ENCODE assay signal across 11 cellular contexts in genomic region chr3:183551930-183552329, GRCh38. TPM values are rescaled to one million over a fixed set of nuclear protein-coding genes. Genes with fewer than 3 reads are reported as not detected.
DNase-seq lines count a peak whose midpoint lies in the region; ATAC-seq and TF ChIP-seq lines count a peak whose summit lies in the region.
"Had no signal": no experiment of that assay in that cellular context is flagged by ENCODE, and none has a peak within 500 bp of the region (broad histone marks: within the 10 kb centered on the region; RNA-seq: fewer than 3 reads in every experiment).

No MANE protein-coding gene starts in this region.

- H3K4me1 ChIP-seq in left ventricle myocardium inferior: peaks cover 21% of the 10 kb centered on the region

- CTCF ChIA-PET in T-cell (lab: Charles Lee): no interaction called here

- H3K9me3 Mint-ChIP-seq in T-cell: no peaks in the 10 kb centered on the region
- no peaks in the 10 kb centered on the region for H3K9me3 Mint-ChIP-seq in activated naive CD8-positive, alpha-beta T cell treated with anti-CD3 and anti-CD28 coated beads, Interleukin-2, amount 10 ng/mL, durations not matched to agents 7 days and 5 days
- H3K9me3 Mint-ChIP-seq in stimulated activated naive CD8-positive, alpha-beta T cell treated with anti-CD3 and anti-CD28 coated beads, Interleukin-15, Interleukin-2, amounts not matched to agents 100 ng/mL and 50 ng/mL, for 24 hours: no peaks in the 10 kb centered on the region
- H3K9me3 Mint-ChIP-seq: GM23338, immature natural killer cell had no signal

- H3K4me3 ChIP-seq in left ventricle myocardium inferior (no peak overlapping the region), WERI-Rb-1 (ENCODE audit: low read depth, low read length) (no peak overlapping the region)
- H3K4me3 ChIP-seq: GM23338 had no signal

- H3K9me3 ChIP-seq in left ventricle myocardium inferior (replicated peaks) (no peaks in the 10 kb centered on the region), WERI-Rb-1 (ENCODE audit: severe bottlenecking) (no peaks in the 10 kb centered on the region)

- no peaks in the 10 kb centered on the region for H3K27me3 Mint-ChIP-seq in T-cell
- no peaks in the 10 kb centered on the region for H3K27me3 Mint-ChIP-seq in activated naive CD8-positive, alpha-beta T cell treated with anti-CD3 and anti-CD28 coated beads, Interleukin-2, amount 10 ng/mL, durations not matched to agents 7 days and 5 days
- H3K27me3 Mint-ChIP-seq in stimulated activated naive CD8-positive, alpha-beta T cell treated with anti-CD3 and anti-CD28 coated beads, Interleukin-15, Interleukin-2, amounts not matched to agents 100 ng/mL and 50 ng/mL, for 24 hours: no peaks in the 10 kb centered on the region

- H3K4me3 Mint-ChIP-seq in T-cell: peak overlapping the region; percentile 50 to 98 (median 96)
- H3K4me3 Mint-ChIP-seq in activated naive CD8-positive, alpha-beta T cell treated with anti-CD3 and anti-CD28 coated beads, Interleukin-2, amount 10 ng/mL, durations not matched to agents 7 days and 5 days: peak overlapping the region; percentile 13
- H3K4me3 Mint-ChIP-seq in stimulated activated naive CD8-positive, alpha-beta T cell treated with anti-CD3 and anti-CD28 coated beads, Interleukin-15, Interleukin-2, amounts not matched to agents 100 ng/mL and 50 ng/mL, for 24 hours: peak overlapping the region; percentile 98
- H3K4me3 Mint-ChIP-seq: GM23338 had no signal

- peaks cover 78 to 86% (median 80%) of the 10 kb centered on the region in 3 donors for H3K4me1 Mint-ChIP-seq in T-cell
- peaks cover 47% of the 10 kb centered on the region for H3K4me1 Mint-ChIP-seq in activated naive CD8-positive, alpha-beta T cell treated with anti-CD3 and anti-CD28 coated beads, Interleukin-2, amount 10 ng/mL, durations not matched to agents 7 days and 5 days
- H3K4me1 Mint-ChIP-seq in stimulated activated naive CD8-positive, alpha-beta T cell treated with anti-CD3 and anti-CD28 coated beads, Interleukin-15, Interleukin-2, amounts not matched to agents 100 ng/mL and 50 ng/mL, for 24 hours (ENCODE audit: low read depth): peaks cover 84% of the 10 kb centered on the region

- POLR2A ChIA-PET in T-cell (lab: Charles Lee): no interaction called here
- POLR2A ChIA-PET in activated naive CD8-positive, alpha-beta T cell treated with anti-CD3 and anti-CD28 coated beads, Interleukin-2, amount 10 ng/mL, durations not matched to agents 7 days and 5 days (lab: Charles Lee): interaction anchor here (1.2 kb wide), 1 partner anchor 12 kb away, joined by 4 read pairs; no protein-coding TSS in a partner anchor

- peak overlapping the region in 1 of 2 donors; percentile 44 for H3K27ac Mint-ChIP-seq in T-cell
- no peak overlapping the region for H3K27ac Mint-ChIP-seq in activated naive CD8-positive, alpha-beta T cell treated with anti-CD3 and anti-CD28 coated beads, Interleukin-2, amount 10 ng/mL, durations not matched to agents 7 days and 5 days
- H3K27ac Mint-ChIP-seq in stimulated activated naive CD8-positive, alpha-beta T cell treated with anti-CD3 and anti-CD28 coated beads, Interleukin-15, Interleukin-2, amounts not matched to agents 100 ng/mL and 50 ng/mL, for 24 hours: peak overlapping the region; percentile 99
- H3K27ac Mint-ChIP-seq: GM23338 had no signal

- H3K27ac ChIP-seq in left ventricle myocardium inferior (replicated peaks) (peak overlapping the region; percentile 83), WERI-Rb-1 (no peak overlapping the region)

- no peak for DNase-seq in left ventricle myocardium inferior
- DNase-seq in Right ventricle myocardium superior: no peak
- no peak for DNase-seq in T-cell
- DNase-seq in activated naive CD8-positive, alpha-beta T cell treated with anti-CD3 and anti-CD28 coated beads, Interleukin-2, amount 10 ng/mL, durations not matched to agents 7 days and 5 days: no peak
- DNase-seq in WERI-Rb-1: no peak
- DNase-seq in NCI-H2227 treated with DMSO at 0.1 percent for 48 hours (lab: John Stamatoyannopoulos, UW): no peak
- DNase-seq: immature natural killer cell, NCI-H146 had no signal

- H3K27me3 ChIP-seq in left ventricle myocardium inferior (ENCODE audit: low read depth) (no peaks in the 10 kb centered on the region), WERI-Rb-1 (ENCODE audit: insufficient read depth, low read depth, severe bottlenecking) (no peaks in the 10 kb centered on the region)

- TF ChIP-seq CTCF in left ventricle myocardium inferior (IDR thresholded peaks at IDR 0.05; ENCODE audit: borderline replicate concordance): no peak
- TF ChIP-seq CTCF in WERI-Rb-1 (IDR thresholded peaks at IDR 0.05; ENCODE audit: low read depth, low read length): no peak

- intact Hi-C loops in left ventricle myocardium inferior (cut with micrococcal nuclease) (no loop called here), Right ventricle myocardium superior (cut with DNase I) (no loop called here)

- H3K36me3 Mint-ChIP-seq in T-cell: peaks cover 32% of the 10 kb centered on the region
- H3K36me3 Mint-ChIP-seq in activated naive CD8-positive, alpha-beta T cell treated with anti-CD3 and anti-CD28 coated beads, Interleukin-2, amount 10 ng/mL, durations not matched to agents 7 days and 5 days: peaks cover 22% of the 10 kb centered on the region
- peaks cover 26% of the 10 kb centered on the region for H3K36me3 Mint-ChIP-seq in stimulated activated naive CD8-positive, alpha-beta T cell treated with anti-CD3 and anti-CD28 coated beads, Interleukin-15, Interleukin-2, amounts not matched to agents 100 ng/mL and 50 ng/mL, for 24 hours (ENCODE audit: low read depth)

- H3K36me3 ChIP-seq in left ventricle myocardium inferior (no peaks in the 10 kb centered on the region), WERI-Rb-1 (no peaks in the 10 kb centered on the region)

- no peak for ATAC-seq in Right ventricle myocardium superior (ENCODE audit: poor library complexity)
- ATAC-seq in T-cell (replicated peaks in 1 of 4): no peak
- no peak for ATAC-seq in activated naive CD8-positive, alpha-beta T cell treated with anti-CD3 and anti-CD28 coated beads, Interleukin-2, amount 10 ng/mL, durations not matched to agents 7 days and 5 days (ENCODE audit: low read depth)
- ATAC-seq in GM18861 (IDR thresholded peaks at IDR 0.05; ENCODE audit: unreplicated experiment): no peak
- ATAC-seq: GM23338 had no signal

RNA-seq across cellular contexts. Expression of gene KLHL6, which starts 3.6 kb away (rescaled TPM):
- total RNA-seq in left ventricle myocardium inferior (0.69 TPM), Right ventricle myocardium superior (0.65 TPM), T-cell (10 to 100 TPM; 34.8 to 54.7 (median 52.5) TPM)
- 10 to 100 TPM; 34.1 to 36.9 TPM for total RNA-seq in activated naive CD8-positive, alpha-beta T cell treated with anti-CD3 and anti-CD28 coated beads, Interleukin-2, amount 10 ng/mL, durations not matched to agents 7 days and 5 days
- total RNA-seq: GM23338 had no signal

Comparison
In these comparisons a context has a peak if more than half of its experiments do, and no peak if none do; other contexts are left out.
1. H3K4me3 Mint-ChIP-seq: peak in every context shown above with its lines; median percentile 98 in stimulated activated naive CD8-positive, alpha-beta T cell treated with anti-CD3 and anti-CD28 coated beads, Interleukin-15, Interleukin-2, amounts not matched to agents 100 ng/mL and 50 ng/mL, for 24 hours; 96 in T-cell; 13 in activated naive CD8-positive, alpha-beta T cell treated with anti-CD3 and anti-CD28 coated beads, Interleukin-2, amount 10 ng/mL, durations not matched to agents 7 days and 5 days.
2. RNA of gene KLHL6, which starts 3.6 kb away (total RNA-seq): 34.8 to 54.7 TPM in T-cell and 34.1 to 36.9 TPM in activated naive CD8-positive, alpha-beta T cell treated with anti-CD3 and anti-CD28 coated beads, Interleukin-2, amount 10 ng/mL, durations not matched to agents 7 days and 5 days; 0.69 TPM in left ventricle myocardium inferior (single experiment) and 0.65 TPM in Right ventricle myocardium superior (single experiment); every median in the first group is over 10 times any median in the second.